ENCODE assay signal across 17 cellular contexts in genomic region chr14:95548328-95548929, GRCh38.
"Had no signal": no experiment of that assay in that cellular context is flagged by ENCODE, and none has a peak within 500 bp of the region (broad histone marks: within the 10 kb centered on the region; RNA-seq: fewer than 3 reads in every experiment).

No MANE protein-coding gene starts in this region.

- H3K4me1 ChIP-seq: body of pancreas, gastroesophageal sphincter, uterus had no signal

- H3K36me3 ChIP-seq: uterus had no signal

- H3K27ac Mint-ChIP-seq: activated B cell treated with CpG ODN at 0.5 μM for 24 hours; activated naive CD4-positive, alpha-beta T cell treated with anti-CD3 and anti-CD28 coated beads, Interleukin-2, amount 10 ng/mL, durations not matched to agents 7 days and 5 days; activated T-helper 2 cell treated with anti-CD3 and anti-CD28 coated beads, Interferon-gamma antibody, Interleukin-2, Interleukin-4, amounts not matched to agents 10 μg/mL and 5 μg/mL and 100 μg/mL, durations not matched to agents 14 hours and 24 hours and 36 hours; naive thymus-derived CD4-positive, alpha-beta T cell; T-helper 17 cell had no signal

- H3K9me3 ChIP-seq: body of pancreas, gastroesophageal sphincter, left ventricle myocardium inferior, neutrophil, thoracic aorta, uterus had no signal

- H3K4me3 Mint-ChIP-seq: activated B cell treated with CpG ODN at 0.5 μM for 24 hours; activated CD4-positive, alpha-beta T cell treated with anti-CD3 and anti-CD28 coated beads, Interleukin-2, amount 10 ng/mL, durations not matched to agents 7 days and 5 days; activated naive CD4-positive, alpha-beta T cell treated with anti-CD3 and anti-CD28 coated beads, Interleukin-2, amount 10 ng/mL, durations not matched to agents 7 days and 5 days; naive thymus-derived CD4-positive, alpha-beta T cell; stimulated activated naive CD8-positive, alpha-beta T cell treated with anti-CD3 and anti-CD28 coated beads, Interleukin-15, amount 100 ng/mL, for 72 hours; T-helper 17 cell had no signal

- H3K27me3 Mint-ChIP-seq: activated B cell treated with CpG ODN at 0.5 μM for 24 hours; activated CD4-positive, alpha-beta T cell treated with anti-CD3 and anti-CD28 coated beads, Interleukin-2, amount 10 ng/mL, durations not matched to agents 7 days and 5 days; activated naive CD4-positive, alpha-beta T cell treated with anti-CD3 and anti-CD28 coated beads, Interleukin-2, amount 10 ng/mL, durations not matched to agents 7 days and 5 days; naive thymus-derived CD4-positive, alpha-beta T cell; stimulated activated naive CD8-positive, alpha-beta T cell treated with anti-CD3 and anti-CD28 coated beads, Interleukin-15, amount 100 ng/mL, for 72 hours; T-helper 17 cell had no signal

- H3K4me1 Mint-ChIP-seq: activated CD4-positive, alpha-beta T cell treated with anti-CD3 and anti-CD28 coated beads, Interleukin-2, amount 10 ng/mL, durations not matched to agents 7 days and 5 days had no signal

- DNase-seq: activated B cell treated with CpG ODN at 0.5 μM for 24 hours; activated CD4-positive, alpha-beta T cell treated with anti-CD3 and anti-CD28 coated beads, Interleukin-2, amount 10 ng/mL, durations not matched to agents 7 days and 5 days; activated naive CD4-positive, alpha-beta T cell treated with anti-CD3 and anti-CD28 coated beads, Interleukin-2, amount 10 ng/mL, durations not matched to agents 7 days and 5 days; body of pancreas; left ventricle myocardium inferior; midbrain; naive thymus-derived CD4-positive, alpha-beta T cell; posterior cingulate gyrus; stimulated activated CD4-positive, alpha-beta T cell treated with anti-CD3 and anti-CD28 coated beads, Interleukin-4, amount 100 ng/mL, for 4 hours; stimulated activated naive CD8-positive, alpha-beta T cell treated with anti-CD3 and anti-CD28 coated beads, Interleukin-15, amount 100 ng/mL, for 72 hours; T-helper 17 cell; uterus had no signal

- H3K4me3 ChIP-seq: body of pancreas, gastroesophageal sphincter, left ventricle myocardium inferior, skin epidermis, thoracic aorta, uterus had no signal

- H3K9me3 Mint-ChIP-seq: activated B cell treated with CpG ODN at 0.5 μM for 24 hours; activated CD4-positive, alpha-beta T cell treated with anti-CD3 and anti-CD28 coated beads, Interleukin-2, amount 10 ng/mL, durations not matched to agents 7 days and 5 days; activated naive CD4-positive, alpha-beta T cell treated with anti-CD3 and anti-CD28 coated beads, Interleukin-2, amount 10 ng/mL, durations not matched to agents 7 days and 5 days; activated T-helper 2 cell treated with anti-CD3 and anti-CD28 coated beads, Interferon-gamma antibody, Interleukin-2, Interleukin-4, amounts not matched to agents 10 μg/mL and 5 μg/mL and 100 μg/mL, durations not matched to agents 14 hours and 24 hours and 36 hours; stimulated activated naive CD8-positive, alpha-beta T cell treated with anti-CD3 and anti-CD28 coated beads, Interleukin-15, amount 100 ng/mL, for 72 hours had no signal

- H3K27me3 ChIP-seq: body of pancreas, gastroesophageal sphincter, neutrophil, uterus had no signal

- H3K27ac ChIP-seq: gastroesophageal sphincter, left ventricle myocardium inferior, neutrophil, thoracic aorta, uterus had no signal

- ATAC-seq: gastroesophageal sphincter; naive thymus-derived CD4-positive, alpha-beta T cell; stimulated activated naive CD8-positive, alpha-beta T cell treated with anti-CD3 and anti-CD28 coated beads, Interleukin-15, amount 100 ng/mL, for 72 hours; T-helper 17 cell had no signal
